In genomic region chr11:119381186-119381988, GRCh38 we compare ENCODE assay signal across 8 cellular contexts. TPM values are rescaled to one million over a fixed set of nuclear protein-coding genes. Genes with fewer than 3 reads are reported as not detected.
DNase-seq lines count a peak whose midpoint lies in the region; ATAC-seq lines count a peak whose summit lies in the region.

Gene USP2 (minus strand): TSS chr11:119381690. CDS start chr11:119373480, 8,210 bp downstream.

- peak within 1 kb of the TSS; percentile 55 for H3K27ac ChIP-seq in effector memory CD4-positive, alpha-beta T cell (ENCODE audit: insufficient read depth, low read length, poor library complexity, severe bottlenecking)

- ATAC-seq in GM21367 (IDR thresholded peaks at IDR 0.05; ENCODE audit: unreplicated experiment), result peak; percentile 93

- H3K9me3 ChIP-seq in effector memory CD4-positive, alpha-beta T cell (ENCODE audit: control insufficient read depth, low read length), result no peaks in the 10 kb centered on the region

- no peaks in the 10 kb centered on the region for H3K36me3 ChIP-seq in effector memory CD4-positive, alpha-beta T cell (ENCODE audit: control insufficient read depth, insufficient read depth, low read length)

- H3K4me1 ChIP-seq in effector memory CD4-positive, alpha-beta T cell (ENCODE audit: control insufficient read depth, insufficient read depth, low read length, poor library complexity, severe bottlenecking), result peaks cover 12% of the 10 kb centered on the region

- DNase-seq in COLO668 (lab: John Stamatoyannopoulos, UW; ENCODE audit: unreplicated experiment), result peak; percentile 97
- DNase-seq in HT-29 (ENCODE audit: low spot score), result peak; percentile 100
- peak; percentile 66 for DNase-seq in NK-92 treated with Interleukin-12 subunit alpha and Interleukin-12 subunit beta, amount 100 ng/mL, for 24 hours (lab: John Stamatoyannopoulos, UW)
- peak; percentile 91 to 96 for DNase-seq in activated CD8-positive, alpha-beta memory T cell treated with anti-CD3 and anti-CD28 coated beads for 4 hours (ENCODE audit: low read depth in 2 of 2)
- peak; percentile 93 to 96 (median 95) for DNase-seq in effector memory CD4-positive, alpha-beta T cell
- DNase-seq in lung microvascular endothelial cell (ENCODE audit: low read depth in 2 of 2), result peak; percentile 93 to 98
- peak; percentile 94 to 96 (median 94) for DNase-seq in stimulated activated CD4-positive, alpha-beta T cell treated with anti-CD3 and anti-CD28 coated beads, TNF-alpha, amount 100 ng/mL, for 24 hours (ENCODE audit: low read depth in 3 of 3)

- peak within 1 kb of the TSS; percentile 64 for H3K4me3 ChIP-seq in effector memory CD4-positive, alpha-beta T cell (ENCODE audit: insufficient read depth, low read depth, low read length, poor library complexity, severe bottlenecking)

- H3K27me3 ChIP-seq in effector memory CD4-positive, alpha-beta T cell (replicated peaks; ENCODE audit: control insufficient read depth, insufficient read depth, low read length, poor library complexity, severe bottlenecking), result no peaks in the 10 kb centered on the region

RNA-seq across cellular contexts. Expression of gene USP2, which starts in this region (rescaled TPM):
- 2.2 and 4.4 TPM in 2 replicates for total RNA-seq in HT-29 (2014; rRNA removed; shearing (Covaris generic))
- total RNA-seq in lung microvascular endothelial cell, result 0.20 and 0.22 TPM in 2 replicates

Comparison
In these comparisons a context has a peak if more than half of its experiments do, and no peak if none do; other contexts are left out.
1. Peak in every context shown above with its lines: DNase-seq, ATAC-seq, H3K4me3 ChIP-seq and H3K27ac ChIP-seq.
2. Peak in DNase-seq in lung microvascular endothelial cell; RNA of the gene not detected or under 1 TPM.